In the genomic region with DNA sequence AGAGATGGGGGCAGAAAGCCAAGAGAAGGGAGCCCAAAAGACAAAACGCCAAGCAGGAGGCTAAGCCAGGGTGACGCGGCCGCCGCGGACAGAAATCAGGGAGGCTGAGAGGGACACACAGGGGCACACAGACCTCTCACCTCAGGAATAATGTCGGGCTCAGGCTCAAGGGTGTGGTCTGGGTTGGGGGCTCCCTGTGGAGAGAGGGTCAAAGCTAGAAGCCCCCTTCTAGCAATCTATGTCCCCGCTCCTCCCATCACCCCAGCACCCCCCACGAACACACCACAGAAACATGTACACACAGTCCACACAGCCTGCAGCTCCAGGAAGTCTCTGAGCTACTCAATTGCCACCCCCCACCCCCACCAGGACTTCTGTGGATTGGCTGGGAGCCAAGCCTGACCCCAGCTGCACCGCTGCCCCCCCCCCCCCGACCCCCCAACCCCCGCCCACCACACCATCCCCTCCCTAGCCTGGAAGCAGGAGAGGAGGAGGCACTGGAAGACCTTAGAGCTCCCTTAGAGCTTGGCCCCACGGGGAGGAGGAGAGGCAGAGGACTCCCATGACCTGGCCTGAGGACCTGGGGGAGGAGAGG, we compare ENCODE assay signal across 8 cellular contexts. TPM values are rescaled to one million over a fixed set of nuclear protein-coding genes. Genes with fewer than 3 reads are reported as not detected.
A peak's percentile ranks its signal among the peaks of the same experiment; 100 is the strongest.
DNase-seq lines count a peak whose midpoint lies in the region; ATAC-seq and TF ChIP-seq lines count a peak whose summit lies in the region.

No MANE protein-coding gene starts in this region.

- peak overlapping the region; percentile 93 for H3K27ac Mint-ChIP-seq in neural progenitor cell

- POLR2A ChIA-PET in Panc1 (lab: Charles Lee) = no interaction called here

- H3K27me3 ChIP-seq in Panc1 (ENCODE audit: control insufficient read depth, insufficient read depth, low read length) (no peaks in the 10 kb centered on the region), endocrine pancreas (ENCODE audit: control insufficient read depth, insufficient read depth, low read length) (no peaks in the 10 kb centered on the region), neural progenitor cell (no peaks in the 10 kb centered on the region)

- H3K36me3 Mint-ChIP-seq in neural progenitor cell = no peaks in the 10 kb centered on the region

- H3K4me1 Mint-ChIP-seq in neural progenitor cell = peaks cover 87% of the 10 kb centered on the region

- no TSS peak for BruUV-seq in Panc1 (replicated peaks; lab: Mats Ljungman, UMichigan)

- peaks cover 69% of the 10 kb centered on the region for H4K20me1 ChIP-seq in neural progenitor cell (ENCODE audit: low read depth)

- CTCF ChIA-PET in Panc1 (lab: Charles Lee) = interaction anchor here (0.7 kb wide), 1 partner anchor 10 kb away, joined by 5 read pairs; no protein-coding TSS in a partner anchor

- peak overlapping the region; percentile 99 for H3K4me2 ChIP-seq in neural progenitor cell

- H3K4me3 ChIP-seq in Panc1 (ENCODE audit: low read depth in 2 of 2, low read length in 2 of 2) = peak overlapping the region; percentile 81 to 99
- no peak overlapping the region for H3K4me3 ChIP-seq in endocrine pancreas (ENCODE audit: control insufficient read depth, insufficient read depth, low read length)
- H3K4me3 ChIP-seq in neural progenitor cell = peak overlapping the region; percentile 27

- H3K9ac ChIP-seq in endocrine pancreas (ENCODE audit: control insufficient read depth, insufficient read depth, low read length) = peak overlapping the region; percentile 55
- no peak overlapping the region for H3K9ac ChIP-seq in neural progenitor cell

- intact Hi-C loops in Panc1 (cut with micrococcal nuclease; ENCODE audit: unreplicated experiment) (no loop called here), sciatic nerve (cut with DNase I) (no loop called here)

- H3K27me3 Mint-ChIP-seq in neural progenitor cell (ENCODE audit: insufficient read depth, low read depth) = peaks cover 6% of the 10 kb centered on the region

- H3K27ac ChIP-seq in Panc1 (ENCODE audit: low read length) = peak overlapping the region; percentile 99
- peak overlapping the region; percentile 79 for H3K27ac ChIP-seq in neural progenitor cell

- peak overlapping the region; percentile 77 for H3K4me3 Mint-ChIP-seq in neural progenitor cell

- H2AFZ ChIP-seq in neural progenitor cell (replicated peaks) = no peak overlapping the region

- H3K79me2 ChIP-seq in neural progenitor cell (ENCODE audit: low read depth) = peaks cover 94% of the 10 kb centered on the region

- peaks cover 78% of the 10 kb centered on the region for H3K4me1 ChIP-seq in Panc1 (ENCODE audit: control insufficient read depth, insufficient read depth, low read length)
- peaks cover 6% of the 10 kb centered on the region for H3K4me1 ChIP-seq in endocrine pancreas (ENCODE audit: control insufficient read depth, insufficient read depth, low read length)
- peaks cover 98% of the 10 kb centered on the region for H3K4me1 ChIP-seq in neural progenitor cell

- no peaks in the 10 kb centered on the region; the same call in none of the 2 replicates for H3K36me3 ChIP-seq in Panc1 (ENCODE audit: control insufficient read depth, insufficient read depth, low read length)
- no peaks in the 10 kb centered on the region for H3K36me3 ChIP-seq in endocrine pancreas (ENCODE audit: control insufficient read depth, insufficient read depth, low read length)
- H3K36me3 ChIP-seq in neural progenitor cell = no peaks in the 10 kb centered on the region

- TF ChIP-seq CTCF in Panc1 (IDR thresholded peaks at IDR 0.05) (no peak), neural progenitor cell (IDR thresholded peaks at IDR 0.05) (no peak)

- H3F3A ChIP-seq in neural progenitor cell (ENCODE audit: low read depth) = peaks cover 71% of the 10 kb centered on the region

- peak; percentile 73 for DNase-seq in DMS53 (lab: John Stamatoyannopoulos, UW)
- no peak for DNase-seq in Panc1 (ENCODE audit: low read depth, low spot score)
- no peak for DNase-seq in neural progenitor cell (ENCODE audit: low spot score)
- no peak for DNase-seq in HUDEP-2 (lab: John Stamatoyannopoulos, UW; ENCODE audit: unreplicated experiment in 76 of 76)
- no peak for DNase-seq in sciatic nerve (ENCODE audit: low spot score)
- no peak for DNase-seq in germinal center (ENCODE audit: low spot score)
- DNase-seq in mesenteric fat pad (ENCODE audit: low spot score) = no peak

- H3K9me3 ChIP-seq in Panc1 (ENCODE audit: control insufficient read depth, insufficient read depth, low read depth, low read length) (no peaks in the 10 kb centered on the region), endocrine pancreas (ENCODE audit: control insufficient read depth, low read length) (no peaks in the 10 kb centered on the region), neural progenitor cell (ENCODE audit: low read depth) (no peaks in the 10 kb centered on the region)

- no peaks in the 10 kb centered on the region for H3K9me3 Mint-ChIP-seq in neural progenitor cell

- in situ Hi-C loops in Panc1 (cut with HindIII; ENCODE audit: low pct_unique_long_range_greater_than_20kb, low sequenced_read_pairs) = no loop called here

- no peak for ATAC-seq in Panc1
- no peak for ATAC-seq in sciatic nerve

RNA-seq across cellular contexts. Expression of a gene that starts 6.9 kb away (rescaled TPM):
- total RNA-seq in Panc1 (2021; ENCODE audit: unreplicated experiment) = 234 TPM
- 207 TPM for polyA plus RNA-seq in Panc1 (2012; ENCODE audit: insufficient read length)
- 3.0 and 7.2 TPM in 2 replicates for total RNA-seq in neural progenitor cell (ENCODE audit: low replicate concordance)
- total RNA-seq in sciatic nerve = 53.6 TPM
- total RNA-seq in mesenteric fat pad = 86.4 TPM

RNA-seq across cellular contexts. Expression of a gene that starts 35.1 kb away (rescaled TPM):
- total RNA-seq in Panc1 (2021; ENCODE audit: unreplicated experiment) (not detected), neural progenitor cell (ENCODE audit: low replicate concordance) (not detected in 2 replicates), sciatic nerve (0.18 TPM), mesenteric fat pad (not detected)
- polyA plus RNA-seq in Panc1 (2012; ENCODE audit: insufficient read length) = not detected

RNA-seq across cellular contexts. Expression of a gene that starts 37.3 kb away (rescaled TPM):
- 0.92 TPM for total RNA-seq in Panc1 (2021; ENCODE audit: unreplicated experiment)
- polyA plus RNA-seq in Panc1 (2012; ENCODE audit: insufficient read length) = 4.6 TPM
- 0.43 TPM in 1 of 2 replicates, not detected in the other for total RNA-seq in neural progenitor cell (ENCODE audit: low replicate concordance)
- total RNA-seq in sciatic nerve = not detected
- not detected for total RNA-seq in mesenteric fat pad

RNA-seq across cellular contexts. Expression of a gene that starts 52.8 kb away (rescaled TPM):
- not detected for total RNA-seq in Panc1 (2021; ENCODE audit: unreplicated experiment)
- not detected for polyA plus RNA-seq in Panc1 (2012; ENCODE audit: insufficient read length)
- total RNA-seq in neural progenitor cell (ENCODE audit: low replicate concordance) = not detected in 2 replicates
- total RNA-seq in sciatic nerve = not detected
- total RNA-seq in mesenteric fat pad = not detected
